Comparison of ENCODE assay signal across 15 cellular contexts in genomic region chr12:112015938-112016337, GRCh38. TPM values are rescaled to one million over a fixed set of nuclear protein-coding genes. Genes with fewer than 3 reads are reported as not detected.
DNase-seq lines count a peak whose midpoint lies in the region; ATAC-seq and TF ChIP-seq lines count a peak whose summit lies in the region.
"Had no signal": no experiment of that assay in that cellular context is flagged by ENCODE, and none has a peak within 500 bp of the region (broad histone marks: within the 10 kb centered on the region; RNA-seq: fewer than 3 reads in every experiment).

No MANE protein-coding gene starts in this region.

- peaks cover 7% of the 10 kb centered on the region for H3K9me3 Mint-ChIP-seq in stimulated activated naive CD8-positive, alpha-beta T cell treated with anti-CD3 and anti-CD28 coated beads, Interleukin-15, Interleukin-2, amounts not matched to agents 100 ng/mL and 50 ng/mL, for 24 hours
- H3K9me3 Mint-ChIP-seq in activated CD4-positive, alpha-beta memory T cell treated with anti-CD3 and anti-CD28 coated beads, Interleukin-2, amount 10 ng/mL, durations not matched to agents 7 days and 5 days: no peaks in the 10 kb centered on the region
- no peaks in the 10 kb centered on the region for H3K9me3 Mint-ChIP-seq in immature natural killer cell

- no peak for DNase-seq in stimulated activated naive CD8-positive, alpha-beta T cell treated with anti-CD3 and anti-CD28 coated beads, Interleukin-15, Interleukin-2, amounts not matched to agents 100 U/mL and 50 U/mL, for 24 hours
- no peak for DNase-seq in activated CD4-positive, alpha-beta memory T cell treated with anti-CD3 and anti-CD28 coated beads, Interleukin-2, amount 10 ng/mL, durations not matched to agents 7 days and 5 days
- DNase-seq in immature natural killer cell: no peak
- DNase-seq in NCI-H2029 (lab: John Stamatoyannopoulos, UW): no peak
- no peak for DNase-seq in NCI-H2196 (lab: John Stamatoyannopoulos, UW; ENCODE audit: unreplicated experiment)
- no peak for DNase-seq in stomach
- no peak for DNase-seq in NCI-H2196 treated with DMSO at 0.1 percent for 48 hours (lab: John Stamatoyannopoulos, UW; ENCODE audit: unreplicated experiment)
- DNase-seq: NCI-H1105 treated with DMSO at 0.1 percent for 48 hours, NCI-H345, OCI-M1, transverse colon, WERI-Rb-1 had no signal

- H3K36me3 Mint-ChIP-seq in stimulated activated naive CD8-positive, alpha-beta T cell treated with anti-CD3 and anti-CD28 coated beads, Interleukin-15, Interleukin-2, amounts not matched to agents 100 ng/mL and 50 ng/mL, for 24 hours (ENCODE audit: low read depth): peaks cover 49% of the 10 kb centered on the region
- H3K36me3 Mint-ChIP-seq in activated CD4-positive, alpha-beta memory T cell treated with anti-CD3 and anti-CD28 coated beads, Interleukin-2, amount 10 ng/mL, durations not matched to agents 7 days and 5 days (ENCODE audit: low read depth): peaks cover 72% of the 10 kb centered on the region
- H3K36me3 Mint-ChIP-seq in immature natural killer cell: peaks cover 8 to 24% (median 20%) of the 10 kb centered on the region in 3 donors

- H3K36me3 ChIP-seq in stomach: peaks cover 9 to 50% (median 40%) of the 10 kb centered on the region in 4 donors

- WGBS in stomach, 5 donors: 96 to 98% (median 97%) methylated on average over 6 of the region's 6 CpGs

- no peak for TF ChIP-seq POLR2A in stomach (IDR thresholded peaks at IDR 0.05)

- H3K4me1 Mint-ChIP-seq in stimulated activated naive CD8-positive, alpha-beta T cell treated with anti-CD3 and anti-CD28 coated beads, Interleukin-15, Interleukin-2, amounts not matched to agents 100 ng/mL and 50 ng/mL, for 24 hours (ENCODE audit: low read depth): peaks cover 68% of the 10 kb centered on the region
- peaks cover 59% of the 10 kb centered on the region for H3K4me1 Mint-ChIP-seq in activated CD4-positive, alpha-beta memory T cell treated with anti-CD3 and anti-CD28 coated beads, Interleukin-2, amount 10 ng/mL, durations not matched to agents 7 days and 5 days
- H3K4me1 Mint-ChIP-seq in immature natural killer cell: peaks cover 58 to 73% of the 10 kb centered on the region in 2 donors

- TF ChIP-seq CTCF in stomach (IDR thresholded peaks at IDR 0.05): no peak

- peak overlapping the region; percentile 24 for H3K4me3 Mint-ChIP-seq in stimulated activated naive CD8-positive, alpha-beta T cell treated with anti-CD3 and anti-CD28 coated beads, Interleukin-15, Interleukin-2, amounts not matched to agents 100 ng/mL and 50 ng/mL, for 24 hours
- peak overlapping the region; percentile 38 for H3K4me3 Mint-ChIP-seq in activated CD4-positive, alpha-beta memory T cell treated with anti-CD3 and anti-CD28 coated beads, Interleukin-2, amount 10 ng/mL, durations not matched to agents 7 days and 5 days
- H3K4me3 Mint-ChIP-seq in immature natural killer cell: peak overlapping the region; percentile 50 to 72 (median 63)

- peak overlapping the region; percentile 65 for H3K27ac Mint-ChIP-seq in stimulated activated naive CD8-positive, alpha-beta T cell treated with anti-CD3 and anti-CD28 coated beads, Interleukin-15, Interleukin-2, amounts not matched to agents 100 ng/mL and 50 ng/mL, for 24 hours
- H3K27ac Mint-ChIP-seq in activated CD4-positive, alpha-beta memory T cell treated with anti-CD3 and anti-CD28 coated beads, Interleukin-2, amount 10 ng/mL, durations not matched to agents 7 days and 5 days: peak overlapping the region; percentile 7
- H3K27ac Mint-ChIP-seq in immature natural killer cell: peak overlapping the region in 4 of 6 donors; percentile 9 to 71 (median 54)

- POLR2A ChIA-PET in activated CD4-positive, alpha-beta memory T cell treated with anti-CD3 and anti-CD28 coated beads, Interleukin-2, amount 10 ng/mL, durations not matched to agents 7 days and 5 days (lab: Charles Lee): interaction anchor here (6.7 kb wide), 1 partner anchor 71 kb away, joined by 52 read pairs; no protein-coding TSS in a partner anchor

- CTCF ChIA-PET in activated CD4-positive, alpha-beta memory T cell treated with anti-CD3 and anti-CD28 coated beads, Interleukin-2, amount 10 ng/mL, durations not matched to agents 7 days and 5 days (lab: Charles Lee): interaction anchor here (0.6 kb wide), 1 partner anchor 71 kb away, joined by 3 read pairs; no protein-coding TSS in a partner anchor

- H3K27ac ChIP-seq in stomach: no peak overlapping the region
- H3K27ac ChIP-seq: cardiac muscle cell, transverse colon, WERI-Rb-1 had no signal

- ATAC-seq in stimulated activated naive CD8-positive, alpha-beta T cell treated with anti-CD3 and anti-CD28 coated beads, Interleukin-15, Interleukin-2, amounts not matched to agents 100 U/mL and 50 U/mL, for 24 hours: no peak
- ATAC-seq: SK-N-SH treated with all-trans-retinoic acid at 6 μM for 48 hours had no signal

- H3K27me3 Mint-ChIP-seq in stimulated activated naive CD8-positive, alpha-beta T cell treated with anti-CD3 and anti-CD28 coated beads, Interleukin-15, Interleukin-2, amounts not matched to agents 100 ng/mL and 50 ng/mL, for 24 hours: no peaks in the 10 kb centered on the region
- H3K27me3 Mint-ChIP-seq in activated CD4-positive, alpha-beta memory T cell treated with anti-CD3 and anti-CD28 coated beads, Interleukin-2, amount 10 ng/mL, durations not matched to agents 7 days and 5 days: no peaks in the 10 kb centered on the region
- H3K27me3 Mint-ChIP-seq in immature natural killer cell (ENCODE audit: low read depth in 3 of 3): peaks cover 5 to 10% (median 8%) of the 10 kb centered on the region in 3 donors

- no peaks in the 10 kb centered on the region for H3K27me3 ChIP-seq in stomach
- H3K27me3 ChIP-seq: cardiac muscle cell, transverse colon had no signal

- peaks cover 27 to 70% (median 58%) of the 10 kb centered on the region in 4 donors for H3K4me1 ChIP-seq in stomach

- TF ChIP-seq EP300 in stomach (IDR thresholded peaks at IDR 0.05): no peak

- H3K9me3 ChIP-seq in stomach: no peaks in the 10 kb centered on the region
- H3K9me3 ChIP-seq: transverse colon had no signal

- intact Hi-C loops in stomach (cut with DNase I; ENCODE audit: low total_unique reads): no loop called here

- H3K4me3 ChIP-seq in stomach: no peak overlapping the region
- H3K4me3 ChIP-seq: cardiac muscle cell, transverse colon had no signal

RNA-seq across cellular contexts. Expression of gene ERP29, which starts 2.7 kb away (rescaled TPM):
- total RNA-seq in activated CD4-positive, alpha-beta memory T cell treated with anti-CD3 and anti-CD28 coated beads, Interleukin-2, amount 10 ng/mL, durations not matched to agents 7 days and 5 days: 100 to 1,000 TPM; 169 to 172 TPM
- polyA plus RNA-seq in immature natural killer cell (100 to 1,000 TPM; 106 to 137 (median 119) TPM), stomach (100 to 1,000 TPM; 105 to 140 (median 115) TPM)
- 10 to 100 TPM in 4 of 5 donors, 1 to 10 TPM in 1; 9.8 to 55.8 (median 37.7) TPM for total RNA-seq in stomach

RNA-seq across cellular contexts. Expression of gene TMEM116, which starts 3.0 kb away (rescaled TPM):
- 10 to 100 TPM; 17.8 to 19.7 TPM for total RNA-seq in activated CD4-positive, alpha-beta memory T cell treated with anti-CD3 and anti-CD28 coated beads, Interleukin-2, amount 10 ng/mL, durations not matched to agents 7 days and 5 days
- 10 to 100 TPM; 11.2 to 15.1 (median 11.8) TPM for polyA plus RNA-seq in immature natural killer cell
- 10 to 100 TPM in 1 of 5 donors, 1 to 10 TPM in 3, under 1 TPM in 1; 0.58 to 20.2 (median 7.5) TPM for total RNA-seq in stomach
- 10 to 100 TPM in 2 of 3 donors, 1 to 10 TPM in 1; 4.8 to 13.0 (median 11.2) TPM for polyA plus RNA-seq in stomach

Comparison
In these comparisons a context has a peak if more than half of its experiments do, and no peak if none do; other contexts are left out.
1. H3K27ac Mint-ChIP-seq: peak in every context shown above with its lines; median percentile 65 in stimulated activated naive CD8-positive, alpha-beta T cell treated with anti-CD3 and anti-CD28 coated beads, Interleukin-15, Interleukin-2, amounts not matched to agents 100 ng/mL and 50 ng/mL, for 24 hours; 54 in immature natural killer cell; 7 in activated CD4-positive, alpha-beta memory T cell treated with anti-CD3 and anti-CD28 coated beads, Interleukin-2, amount 10 ng/mL, durations not matched to agents 7 days and 5 days.